ENCODE assay signal across 22 cellular contexts in genomic region chr13:32039056-32039455, GRCh38. TPM values are rescaled to one million over a fixed set of nuclear protein-coding genes. Genes with fewer than 3 reads are reported as not detected.
DNase-seq lines count a peak whose midpoint lies in the region; ATAC-seq, FAIRE-seq and TF ChIP-seq lines count a peak whose summit lies in the region.
"Had no signal": no experiment of that assay in that cellular context is flagged by ENCODE, and none has a peak within 500 bp of the region (broad histone marks: within the 10 kb centered on the region; RNA-seq: fewer than 3 reads in every experiment).

No MANE protein-coding gene starts in this region.

- no peak overlapping the region for H3K4me3 ChIP-seq in AG10803 (ENCODE audit: low read length)
- H3K4me3 ChIP-seq in neural cell (ENCODE audit: low read length) = no peak overlapping the region
- H3K4me3 ChIP-seq: A549, GM23248, MG63 had no signal

- H3K9me3 ChIP-seq in T-helper 17 cell (ENCODE audit: control insufficient read depth, low read length, poor library complexity, severe bottlenecking) = no peaks in the 10 kb centered on the region
- no peaks in the 10 kb centered on the region for H3K9me3 ChIP-seq in neural cell (ENCODE audit: low read length)
- H3K9me3 ChIP-seq: A549, MG63 had no signal

- H3K4me1 Mint-ChIP-seq in T-helper 17 cell = peaks cover 51% of the 10 kb centered on the region

- H3K27ac Mint-ChIP-seq in T-helper 17 cell = peak overlapping the region; percentile 81

- H3K9me2 ChIP-seq in neural cell (ENCODE audit: insufficient read depth, low read length) = no peaks in the 10 kb centered on the region

- ATAC-seq in T-helper 17 cell (no peak), Right ventricle myocardium inferior (no peak)
- ATAC-seq: A549, HCT116, Panc1 had no signal

- no peaks in the 10 kb centered on the region for H3K27me3 Mint-ChIP-seq in T-helper 17 cell

- no peak overlapping the region for H3K9ac ChIP-seq in neural cell (ENCODE audit: low read length)
- H3K9ac ChIP-seq: GM23248, KMS-11 had no signal

- TF ChIP-seq EP300 in neural cell (conservative IDR thresholded peaks at IDR 0.05; ENCODE audit: poor library complexity, severe bottlenecking) = no peak

- peak overlapping the region; percentile 7 for H3K27ac ChIP-seq in neural cell (ENCODE audit: low read length)
- H3K27ac ChIP-seq: A549, GM23248, KMS-11 had no signal

- H4K20me1 ChIP-seq in neural cell (ENCODE audit: insufficient read depth) = no peaks in the 10 kb centered on the region

- no peak for TF ChIP-seq CTCF in AG10803 (conservative IDR thresholded peaks at IDR 0.05; ENCODE audit: low read length)
- TF ChIP-seq CTCF in neural cell (IDR thresholded peaks at IDR 0.05; ENCODE audit: poor library complexity, severe bottlenecking) = no peak

- peaks cover 5% of the 10 kb centered on the region for H3K36me3 ChIP-seq in neural cell (ENCODE audit: insufficient read depth, low read length)
- H3K36me3 ChIP-seq: MG63 had no signal

- no peaks in the 10 kb centered on the region for H3F3A ChIP-seq in neural cell (ENCODE audit: insufficient read depth, low read length, poor library complexity, severe bottlenecking)

- intact Hi-C loops in Right ventricle myocardium inferior (cut with DNase I) = no loop called here

- no peak overlapping the region for H3K4me3 Mint-ChIP-seq in T-helper 17 cell
- H3K4me3 Mint-ChIP-seq: CD4-positive, CD25-positive, alpha-beta regulatory T cell had no signal

- H3K36me3 Mint-ChIP-seq in T-helper 17 cell (ENCODE audit: low read depth) = no peaks in the 10 kb centered on the region
- H3K36me3 Mint-ChIP-seq: CD4-positive, CD25-positive, alpha-beta regulatory T cell had no signal

- FAIRE-seq in endometrium (lab: Jason Lieb, UNC) = peak; percentile 76
- FAIRE-seq: A549 had no signal

- no peak overlapping the region for H2AFZ ChIP-seq in neural cell (ENCODE audit: low read depth, low read length)
- H2AFZ ChIP-seq: GM23248 had no signal

- DNase-seq in AG10803 (ENCODE audit: low read depth) (peak; percentile 68), T-helper 17 cell (no peak), NCI-H526 (lab: John Stamatoyannopoulos, UW) (no peak), NCI-H1105 treated with DMSO at 0.1 percent for 48 hours (lab: John Stamatoyannopoulos, UW) (no peak), HUDEP-2 (lab: John Stamatoyannopoulos, UW; ENCODE audit: unreplicated experiment in 76 of 76) (no peak), Right ventricle myocardium inferior (ENCODE audit: missing footprints) (no peak)
- DNase-seq: AML-193; Calu3; CD4-positive, CD25-positive, alpha-beta regulatory T cell; GDM1; MG63; NCI-H1105; NCI-H187; NCI-H774; Right ventricle myocardium superior had no signal

- no peak for TF ChIP-seq RAD21 in neural cell (conservative IDR thresholded peaks at IDR 0.05)

- H3K79me2 ChIP-seq in neural cell (replicated peaks; ENCODE audit: insufficient read depth, low read length) = peaks cover 38% of the 10 kb centered on the region

- no peak overlapping the region for H3K4me2 ChIP-seq in neural cell (ENCODE audit: low read length)
- H3K4me2 ChIP-seq: A549, KMS-11 had no signal

- no peaks in the 10 kb centered on the region for H3K27me3 ChIP-seq in neural cell (ENCODE audit: insufficient read depth, low read depth, low read length)
- H3K27me3 ChIP-seq: MG63 had no signal

TF ChIP-seq in neural cell, 6 proteins besides CTCF, POLR2A, EP300 and RAD21:
- TF ChIP-seq SMC3 (conservative IDR thresholded peaks at IDR 0.05; ENCODE audit: poor library complexity) = no peak
- TF ChIP-seq, protein P1, sequence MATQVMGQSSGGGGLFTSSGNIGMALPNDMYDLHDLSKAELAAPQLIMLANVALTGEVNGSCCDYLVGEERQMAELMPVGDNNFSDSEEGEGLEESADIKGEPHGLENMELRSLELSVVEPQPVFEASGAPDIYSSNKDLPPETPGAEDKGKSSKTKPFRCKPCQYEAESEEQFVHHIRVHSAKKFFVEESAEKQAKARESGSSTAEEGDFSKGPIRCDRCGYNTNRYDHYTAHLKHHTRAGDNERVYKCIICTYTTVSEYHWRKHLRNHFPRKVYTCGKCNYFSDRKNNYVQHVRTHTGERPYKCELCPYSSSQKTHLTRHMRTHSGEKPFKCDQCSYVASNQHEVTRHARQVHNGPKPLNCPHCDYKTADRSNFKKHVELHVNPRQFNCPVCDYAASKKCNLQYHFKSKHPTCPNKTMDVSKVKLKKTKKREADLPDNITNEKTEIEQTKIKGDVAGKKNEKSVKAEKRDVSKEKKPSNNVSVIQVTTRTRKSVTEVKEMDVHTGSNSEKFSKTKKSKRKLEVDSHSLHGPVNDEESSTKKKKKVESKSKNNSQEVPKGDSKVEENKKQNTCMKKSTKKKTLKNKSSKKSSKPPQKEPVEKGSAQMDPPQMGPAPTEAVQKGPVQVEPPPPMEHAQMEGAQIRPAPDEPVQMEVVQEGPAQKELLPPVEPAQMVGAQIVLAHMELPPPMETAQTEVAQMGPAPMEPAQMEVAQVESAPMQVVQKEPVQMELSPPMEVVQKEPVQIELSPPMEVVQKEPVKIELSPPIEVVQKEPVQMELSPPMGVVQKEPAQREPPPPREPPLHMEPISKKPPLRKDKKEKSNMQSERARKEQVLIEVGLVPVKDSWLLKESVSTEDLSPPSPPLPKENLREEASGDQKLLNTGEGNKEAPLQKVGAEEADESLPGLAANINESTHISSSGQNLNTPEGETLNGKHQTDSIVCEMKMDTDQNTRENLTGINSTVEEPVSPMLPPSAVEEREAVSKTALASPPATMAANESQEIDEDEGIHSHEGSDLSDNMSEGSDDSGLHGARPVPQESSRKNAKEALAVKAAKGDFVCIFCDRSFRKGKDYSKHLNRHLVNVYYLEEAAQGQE (IDR thresholded peaks at IDR 0.05; ENCODE audit: borderline replicate concordance) = no peak
- TF ChIP-seq POLR2AphosphoS5 (IDR thresholded peaks at IDR 0.05) = no peak
- no peak for TF ChIP-seq MXI1 (conservative IDR thresholded peaks at IDR 0.05; ENCODE audit: poor library complexity, severe bottlenecking)
- TF ChIP-seq TAF1 (IDR thresholded peaks at IDR 0.05; ENCODE audit: low read depth) = no peak
- TF ChIP-seq EZH2 (IDR thresholded peaks at IDR 0.05; ENCODE audit: borderline replicate concordance, insufficient read depth, low read length, poor library complexity, severe bottlenecking) = no peak

RNA-seq across cellular contexts. Expression of gene FRY, which starts 7.5 kb away (rescaled TPM):
- total RNA-seq in T-helper 17 cell (10 to 100 TPM; 46.3 to 68.8 TPM), Right ventricle myocardium inferior (146 TPM)
- 46.6 and 49.3 TPM in 2 replicates for polyA plus RNA-seq in neural cell
- 98.6 and 121 TPM in 2 replicates for polyA minus RNA-seq in neural cell
